16 cellular contexts compared by ENCODE assay signal in genomic region chr9:137341227-137341626, GRCh38. TPM values are rescaled to one million over a fixed set of nuclear protein-coding genes. Genes with fewer than 3 reads are reported as not detected.
DNase-seq lines count a peak whose midpoint lies in the region; ATAC-seq and TF ChIP-seq lines count a peak whose summit lies in the region.
"Had no signal": no experiment of that assay in that cellular context is flagged by ENCODE, and none has a peak within 500 bp of the region (broad histone marks: within the 10 kb centered on the region; RNA-seq: fewer than 3 reads in every experiment).

No MANE protein-coding gene starts in this region.

- no peak overlapping the region for H3K27ac ChIP-seq in BLaER1 treated with 17β-estradiol and CSF1 and Interleukin-3, amounts not matched to agents 10 nM and 100 nM
- no peak overlapping the region for H3K27ac ChIP-seq in Karpas-422 (ENCODE audit: low read length)
- H3K27ac ChIP-seq in neural progenitor cell = no peak overlapping the region
- no peak overlapping the region for H3K27ac ChIP-seq in prostate gland

- H3K4me3 Mint-ChIP-seq in neural progenitor cell = no peak overlapping the region
- H3K4me3 Mint-ChIP-seq: CD14-positive monocyte; CD4-positive, alpha-beta T cell; CD8-positive, alpha-beta memory T cell; HFFc6 had no signal

- no peaks in the 10 kb centered on the region for H3K9me2 ChIP-seq in Karpas-422 (replicated peaks; ENCODE audit: insufficient read depth, low read length)

- H3K36me3 ChIP-seq in BLaER1 treated with 17β-estradiol and CSF1 and Interleukin-3, amounts not matched to agents 10 nM and 100 nM = peaks cover 0 to 6% (median 3%) of the 10 kb centered on the region in 11 experiments; a peak in 13 of 22 replicates
- H3K36me3 ChIP-seq in Karpas-422 (ENCODE audit: insufficient read depth, low read length) = no peaks in the 10 kb centered on the region
- no peaks in the 10 kb centered on the region for H3K36me3 ChIP-seq in neural progenitor cell
- no peaks in the 10 kb centered on the region for H3K36me3 ChIP-seq in prostate gland
- H3K36me3 ChIP-seq: HAP-1 had no signal

- peak overlapping the region in 9 of 11 experiments; percentile 4 to 64 (median 34); a peak in 14 of 22 replicates for H3K4me2 ChIP-seq in BLaER1 treated with 17β-estradiol and CSF1 and Interleukin-3, amounts not matched to agents 10 nM and 100 nM
- H3K4me2 ChIP-seq in Karpas-422 (ENCODE audit: low read depth, low read length, poor library complexity, severe bottlenecking) (no peak overlapping the region), neural progenitor cell (no peak overlapping the region)

- ATAC-seq in GM21360 (IDR thresholded peaks at IDR 0.05; ENCODE audit: unreplicated experiment) = no peak

- no peak overlapping the region for H2AFZ ChIP-seq in Karpas-422 (ENCODE audit: low read length)
- no peak overlapping the region for H2AFZ ChIP-seq in neural progenitor cell (replicated peaks)

- no peaks in the 10 kb centered on the region for H4K20me1 ChIP-seq in BLaER1 treated with 17β-estradiol and CSF1 and Interleukin-3, amounts not matched to agents 10 nM and 100 nM
- H4K20me1 ChIP-seq in Karpas-422 (ENCODE audit: insufficient read depth, low read depth, low read length) = no peaks in the 10 kb centered on the region
- H4K20me1 ChIP-seq in neural progenitor cell (ENCODE audit: low read depth) = no peaks in the 10 kb centered on the region

- TF ChIP-seq CTCF in neural progenitor cell (IDR thresholded peaks at IDR 0.05) = no peak
- no peak for TF ChIP-seq CTCF in prostate gland (IDR thresholded peaks at IDR 0.05)

- intact Hi-C loops in prostate gland (cut with DNase I) = no loop called here

- no peaks in the 10 kb centered on the region for H3K4me1 Mint-ChIP-seq in neural progenitor cell
- H3K4me1 Mint-ChIP-seq: CD14-positive monocyte; CD8-positive, alpha-beta memory T cell had no signal

- WGBS in prostate gland = 91% methylated on average over 6 of the region's 6 CpGs

- peaks cover 0 to 6% (median 0%) of the 10 kb centered on the region in 11 experiments; a peak in 2 of 22 replicates for H3K27me3 ChIP-seq in BLaER1 treated with 17β-estradiol and CSF1 and Interleukin-3, amounts not matched to agents 10 nM and 100 nM
- H3K27me3 ChIP-seq in Karpas-422 (ENCODE audit: low read length) (no peaks in the 10 kb centered on the region), neural progenitor cell (no peaks in the 10 kb centered on the region), prostate gland (replicated peaks; ENCODE audit: insufficient read depth) (no peaks in the 10 kb centered on the region)

- TF ChIP-seq POLR2A in prostate gland (IDR thresholded peaks at IDR 0.05) = no peak

- H3K36me3 Mint-ChIP-seq in neural progenitor cell = peaks cover 22% of the 10 kb centered on the region
- H3K36me3 Mint-ChIP-seq: CD14-positive monocyte had no signal

- peak overlapping the region; percentile 66 for H3K27ac Mint-ChIP-seq in neural progenitor cell
- H3K27ac Mint-ChIP-seq: CD14-positive monocyte; CD4-positive, alpha-beta T cell; CD8-positive, alpha-beta memory T cell; HFFc6 had no signal

- H3K9me3 ChIP-seq in BLaER1 treated with 17β-estradiol and CSF1 and Interleukin-3, amounts not matched to agents 10 nM and 100 nM (replicated peaks in 1 of 11) = peaks cover 22 to 30% (median 28%) of the 10 kb centered on the region in 11 experiments
- H3K9me3 ChIP-seq in Karpas-422 (ENCODE audit: low read length) (peaks cover 5% of the 10 kb centered on the region), neural progenitor cell (ENCODE audit: low read depth) (no peaks in the 10 kb centered on the region), prostate gland (no peaks in the 10 kb centered on the region)
- H3K9me3 ChIP-seq: HAP-1 had no signal

- peaks cover 8% of the 10 kb centered on the region for H3K27me3 Mint-ChIP-seq in neural progenitor cell (ENCODE audit: insufficient read depth, low read depth)
- H3K27me3 Mint-ChIP-seq: CD4-positive, alpha-beta T cell; CD8-positive, alpha-beta memory T cell had no signal

- peak; percentile 32 for DNase-seq in Karpas-422
- DNase-seq in neural progenitor cell (ENCODE audit: low spot score) = no peak
- no peak for DNase-seq in prostate gland (ENCODE audit: low spot score)
- no peak for DNase-seq in NCI-H1930 (lab: John Stamatoyannopoulos, UW)
- DNase-seq: CD4-positive, alpha-beta T cell; CD8-positive, alpha-beta memory T cell; DMS 273 treated with DMSO at 0.1 percent for 48 hours; DMS79; EL; GF-D8; GOT3; HFFc6 had no signal

- H3K4me3 ChIP-seq in BLaER1 treated with 17β-estradiol and CSF1 and Interleukin-3, amounts not matched to agents 10 nM and 100 nM = no peak overlapping the region
- H3K4me3 ChIP-seq in Karpas-422 (ENCODE audit: low read length) (no peak overlapping the region), neural progenitor cell (no peak overlapping the region), prostate gland (no peak overlapping the region)
- H3K4me3 ChIP-seq: HAP-1 had no signal

- H3K9ac ChIP-seq in BLaER1 treated with 17β-estradiol and CSF1 and Interleukin-3, amounts not matched to agents 10 nM and 100 nM = no peak overlapping the region
- H3K9ac ChIP-seq in Karpas-422 (ENCODE audit: low read length) (no peak overlapping the region), neural progenitor cell (no peak overlapping the region)

- no peaks in the 10 kb centered on the region for H3F3A ChIP-seq in neural progenitor cell (ENCODE audit: low read depth)

- H3K4me1 ChIP-seq in BLaER1 treated with 17β-estradiol and CSF1 and Interleukin-3, amounts not matched to agents 10 nM and 100 nM = peaks cover 10 to 38% (median 28%) of the 10 kb centered on the region in 10 experiments; a peak in 19 of 20 replicates
- H3K4me1 ChIP-seq in Karpas-422 (ENCODE audit: low read length) = no peaks in the 10 kb centered on the region
- H3K4me1 ChIP-seq in neural progenitor cell = no peaks in the 10 kb centered on the region
- no peaks in the 10 kb centered on the region for H3K4me1 ChIP-seq in prostate gland (replicated peaks)
- H3K4me1 ChIP-seq: HAP-1 had no signal

- peaks cover 37% of the 10 kb centered on the region for H3K9me3 Mint-ChIP-seq in neural progenitor cell
- H3K9me3 Mint-ChIP-seq: CD4-positive, alpha-beta T cell had no signal

- H3K79me2 ChIP-seq in Karpas-422 (ENCODE audit: low read length) = no peaks in the 10 kb centered on the region
- H3K79me2 ChIP-seq in neural progenitor cell (ENCODE audit: low read depth) = no peaks in the 10 kb centered on the region

RNA-seq across cellular contexts. Expression of gene NRARP, which starts 39.2 kb away (rescaled TPM):
- total RNA-seq in Karpas-422 (2014; rRNA removed; shearing (Covaris generic); ENCODE audit: low replicate concordance) = 1.4 and 1.8 TPM in 2 replicates
- 20.7 and 25.2 TPM in 2 replicates for total RNA-seq in neural progenitor cell (ENCODE audit: low replicate concordance)
- total RNA-seq in prostate gland = 10 to 100 TPM; 22.4 to 24.3 TPM

Comparison
In these comparisons a context has a peak if more than half of its experiments do, and no peak if none do; other contexts are left out.
1. H3K4me2 ChIP-seq: peak in BLaER1 treated with 17β-estradiol and CSF1 and Interleukin-3, amounts not matched to agents 10 nM and 100 nM (9 of 11); none in Karpas-422 (single experiment) and neural progenitor cell (single experiment).